9 cellular contexts compared by ENCODE assay signal in the genomic region with DNA sequence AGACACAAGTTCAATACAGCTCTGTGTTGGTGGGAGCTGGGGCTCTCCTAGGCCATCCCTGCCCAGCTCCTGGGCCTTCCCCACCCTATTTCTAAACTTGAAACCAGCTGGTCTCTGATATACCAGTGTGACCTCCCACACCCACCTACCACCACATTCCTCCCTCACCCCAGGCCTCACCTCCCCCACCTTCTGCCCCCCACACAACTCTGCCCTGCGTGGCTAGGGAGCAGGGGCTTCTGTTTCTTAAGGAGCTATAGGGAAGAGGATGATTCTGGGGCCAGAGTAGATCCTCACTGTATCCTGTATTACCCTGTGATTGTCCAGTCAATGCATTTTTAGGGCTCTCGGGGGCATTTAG. TPM values are rescaled to one million over a fixed set of nuclear protein-coding genes. Genes with fewer than 3 reads are reported as not detected.
DNase-seq lines count a peak whose midpoint lies in the region; FAIRE-seq and TF ChIP-seq lines count a peak whose summit lies in the region.
"Had no signal": no experiment of that assay in that cellular context is flagged by ENCODE, and none has a peak within 500 bp of the region (broad histone marks: within the 10 kb centered on the region; RNA-seq: fewer than 3 reads in every experiment).

No MANE protein-coding gene starts in this region.

- no peak overlapping the region for H3K23ac ChIP-seq in mesenchymal stem cell (ENCODE audit: low read length in 2 of 2)

- H3K27me3 ChIP-seq in ascending aorta (no peaks in the 10 kb centered on the region), mesenchymal stem cell (ENCODE audit: control insufficient read depth in 1 of 2, insufficient read depth in 1 of 2, low read length in 2 of 2) (peaks cover 16 to 24% of the 10 kb centered on the region in 2 experiments)

- H3K79me1 ChIP-seq in mesenchymal stem cell (replicated peaks; ENCODE audit: low read length, poor library complexity, severe bottlenecking), result peaks cover 13% of the 10 kb centered on the region

- peak overlapping the region; percentile 60 for H2BK15ac ChIP-seq in mesenchymal stem cell (ENCODE audit: low read depth, poor library complexity, severe bottlenecking)

- no peaks in the 10 kb centered on the region for H3K36me3 ChIP-seq in ascending aorta
- H3K36me3 ChIP-seq in mesenchymal stem cell (ENCODE audit: control insufficient read depth in 1 of 2, insufficient read depth in 2 of 2, low read depth in 1 of 2, low read length in 2 of 2), result peaks cover 0 to 2% of the 10 kb centered on the region in 2 experiments
- H3K36me3 ChIP-seq in urinary bladder (ENCODE audit: insufficient read depth), result no peaks in the 10 kb centered on the region

- H2BK120ac ChIP-seq in mesenchymal stem cell (ENCODE audit: low read depth, low read length), result peak overlapping the region; percentile 96

- H3K18ac ChIP-seq in mesenchymal stem cell (ENCODE audit: low read depth in 1 of 2, low read length in 2 of 2), result peak overlapping the region; percentile 92 to 94

- H3K36me3 Mint-ChIP-seq in activated naive CD4-positive, alpha-beta T cell treated with anti-CD3 and anti-CD28 coated beads, Interleukin-2, amount 50 U/mL, for 24 hours, result no peaks in the 10 kb centered on the region

- no peak overlapping the region for H3K27ac Mint-ChIP-seq in activated naive CD4-positive, alpha-beta T cell treated with anti-CD3 and anti-CD28 coated beads, Interleukin-2, amount 50 U/mL, for 24 hours

- H4K91ac ChIP-seq in mesenchymal stem cell (ENCODE audit: low read length), result peak overlapping the region; percentile 93

- H3K4ac ChIP-seq in mesenchymal stem cell (ENCODE audit: low read depth in 1 of 2, low read length in 2 of 2), result peak overlapping the region; percentile 55 to 64

- peak overlapping the region; percentile 14 to 15 for H3K4me3 ChIP-seq in ascending aorta
- no peak overlapping the region for H3K4me3 ChIP-seq in mesenchymal stem cell (ENCODE audit: insufficient read depth in 1 of 2, low read depth in 1 of 2, low read length in 2 of 2)
- no peak overlapping the region for H3K4me3 ChIP-seq in urinary bladder (ENCODE audit: low read depth, low read length)
- no peak overlapping the region for H3K4me3 ChIP-seq in lower leg skin (ENCODE audit: low read depth, poor library complexity, severe bottlenecking)

- TF ChIP-seq CTCF in ascending aorta (IDR thresholded peaks at IDR 0.05) (no peak), lower leg skin (IDR thresholded peaks at IDR 0.05) (no peak)

- H3K27ac ChIP-seq in ascending aorta (peak overlapping the region; percentile 88 to 90), mesenchymal stem cell (ENCODE audit: low read length, poor library complexity, severe bottlenecking) (peak overlapping the region; percentile 90), urinary bladder (ENCODE audit: low read depth) (peak overlapping the region; percentile 76)

- H3K14ac ChIP-seq in mesenchymal stem cell (ENCODE audit: low read length in 2 of 2), result peak overlapping the region in 1 of 2 experiments; percentile 76

- peaks cover 13% of the 10 kb centered on the region for H3K27me3 Mint-ChIP-seq in activated naive CD4-positive, alpha-beta T cell treated with anti-CD3 and anti-CD28 coated beads, Interleukin-2, amount 50 U/mL, for 24 hours

- no peak overlapping the region for H2BK5ac ChIP-seq in mesenchymal stem cell (ENCODE audit: low read depth, low read length, poor library complexity, severe bottlenecking)

- no peak for FAIRE-seq in GM12891 (lab: Jason Lieb, UNC)

- intact Hi-C loops in ascending aorta (cut with DNase I), result loop anchor here (1.0 to 5.0 kb wide), 4 partner anchors 18 to 158 kb away; a partner anchor contains a TSS
- intact Hi-C loops in lower leg skin (cut with DNase I; ENCODE audit: low total_unique reads), result no loop called here

- H2BK12ac ChIP-seq in mesenchymal stem cell (ENCODE audit: low read length in 2 of 2), result peak overlapping the region; percentile 88 to 99

- peak overlapping the region; percentile 44 for H3K9ac ChIP-seq in mesenchymal stem cell (ENCODE audit: low read length)

- peak overlapping the region; percentile 77 for H4K8ac ChIP-seq in mesenchymal stem cell (ENCODE audit: low read length)

- H2AK5ac ChIP-seq in mesenchymal stem cell (ENCODE audit: low read length, severe bottlenecking), result peak overlapping the region; percentile 62

- H3K9me3 Mint-ChIP-seq in activated naive CD4-positive, alpha-beta T cell treated with anti-CD3 and anti-CD28 coated beads, Interleukin-2, amount 50 U/mL, for 24 hours, result no peaks in the 10 kb centered on the region

- H3K9me3 ChIP-seq in ascending aorta, result no peaks in the 10 kb centered on the region
- no peaks in the 10 kb centered on the region for H3K9me3 ChIP-seq in mesenchymal stem cell (ENCODE audit: control insufficient read depth, low read length)

- peak overlapping the region; percentile 47 for H3K4me3 Mint-ChIP-seq in activated naive CD4-positive, alpha-beta T cell treated with anti-CD3 and anti-CD28 coated beads, Interleukin-2, amount 50 U/mL, for 24 hours

- peaks cover 53 to 72% of the 10 kb centered on the region in 2 donors for H3K4me1 ChIP-seq in ascending aorta
- peaks cover 67% of the 10 kb centered on the region for H3K4me1 ChIP-seq in mesenchymal stem cell (ENCODE audit: control insufficient read depth, insufficient read depth, low read depth, low read length)
- H3K4me1 ChIP-seq in urinary bladder (ENCODE audit: insufficient read depth), result no peaks in the 10 kb centered on the region

- WGBS in mesenchymal stem cell, result 81% methylated on average over 1 of the region's 2 CpGs
- WGBS in urinary bladder, result 78% methylated on average over 2 of the region's 2 CpGs
- WGBS in lower leg skin, 2 donors, result 72 to 78% methylated on average over 2 of the region's 2 CpGs

- H3K4me1 Mint-ChIP-seq in activated naive CD4-positive, alpha-beta T cell treated with anti-CD3 and anti-CD28 coated beads, Interleukin-2, amount 50 U/mL, for 24 hours, result peaks cover 50% of the 10 kb centered on the region

- TF ChIP-seq POLR2A in GM12891 (IDR thresholded peaks at IDR 0.05; ENCODE audit: low read depth, low read length) (no peak), lower leg skin (IDR thresholded peaks at IDR 0.05) (no peak)

- DNase-seq in activated naive CD4-positive, alpha-beta T cell treated with Interleukin-2 at 50 U/mL for 16 hours, result no peak
- DNase-seq in ascending aorta (ENCODE audit: low spot score in 2 of 2) (no peak), mesenchymal stem cell (no peak), RPMI8226 (no peak), GM12891 (ENCODE audit: insufficient read length, low spot score) (no peak), lower leg skin (ENCODE audit: low spot score in 2 of 2) (no peak)

- peak overlapping the region; percentile 63 for H3K4me2 ChIP-seq in mesenchymal stem cell (ENCODE audit: low read length, poor library complexity, severe bottlenecking)

- no peak overlapping the region for H2AFZ ChIP-seq in mesenchymal stem cell (ENCODE audit: low read depth, low read length)

TF ChIP-seq in GM12891, 5 proteins besides CTCF, POLR2A, EP300 and RAD21:
- TF ChIP-seq SPI1 (IDR thresholded peaks at IDR 0.05; ENCODE audit: low read depth, low read length) (no peak), TAF1 (IDR thresholded peaks at IDR 0.05; ENCODE audit: low read depth, low read length) (no peak), POLR2AphosphoS5 (IDR thresholded peaks at IDR 0.05; ENCODE audit: low read depth, low read length) (no peak), POU2F2 (IDR thresholded peaks at IDR 0.05; ENCODE audit: low read depth, low read length) (no peak), PAX5 (IDR thresholded peaks at IDR 0.05; ENCODE audit: insufficient read depth, low read length, severe bottlenecking) (no peak)
TF ChIP-seq in GM12891: peak in this region for 0.

RNA-seq across cellular contexts. Expression of a gene that starts 16.5 kb away (rescaled TPM):
- 74.1 TPM for total RNA-seq in ascending aorta
- polyA plus RNA-seq in mesenchymal stem cell (2013, experiment 1 of 2), result 49.2 TPM
- 45.3 TPM for polyA plus RNA-seq in mesenchymal stem cell (2013, experiment 2 of 2)
- total RNA-seq in urinary bladder, result 35.7 TPM
- 38.2 TPM for polyA plus RNA-seq in urinary bladder
- polyA plus RNA-seq in GM12891 (2012; ENCODE audit: low read depth, missing spikeins), result 0.01 TPM
- total RNA-seq in lower leg skin, result 1 to 10 TPM; 2.4 to 8.9 (median 5.0) TPM

RNA-seq across cellular contexts. Expression of a gene that starts 18.8 kb away (rescaled TPM):
- not detected for total RNA-seq in ascending aorta
- 0.33 TPM for polyA plus RNA-seq in mesenchymal stem cell (2013, experiment 1 of 2)
- 0.23 TPM for polyA plus RNA-seq in mesenchymal stem cell (2013, experiment 2 of 2)
- 0.48 TPM for total RNA-seq in urinary bladder
- polyA plus RNA-seq in urinary bladder, result 0.19 TPM
- 0.15 TPM for polyA plus RNA-seq in GM12891 (2012; ENCODE audit: low read depth, missing spikeins)
- total RNA-seq in lower leg skin, result 10 to 100 TPM; 21.9 to 50.1 (median 26.0) TPM
- total RNA-seq: Daoy had no signal

RNA-seq across cellular contexts. Expression of a gene that starts 41.5 kb away (rescaled TPM):
- 1.4 TPM for total RNA-seq in ascending aorta
- 0.07 TPM for polyA plus RNA-seq in mesenchymal stem cell (2013, experiment 1 of 2)
- 0.07 TPM for polyA plus RNA-seq in mesenchymal stem cell (2013, experiment 2 of 2)
- total RNA-seq in urinary bladder, result not detected
- 4.0 TPM for polyA plus RNA-seq in urinary bladder
- polyA plus RNA-seq in GM12891 (2012; ENCODE audit: low read depth, missing spikeins), result not detected
- 1 to 10 TPM in 1 of 4 donors, under 1 TPM in 2, not detected in 1; 0.68 to 1.0 (median 0.80) TPM for total RNA-seq in lower leg skin

RNA-seq across cellular contexts. Expression of a gene that starts 44.7 kb away (rescaled TPM):
- total RNA-seq in ascending aorta, result not detected
- 42.6 TPM for polyA plus RNA-seq in mesenchymal stem cell (2013, experiment 1 of 2)
- 41.2 TPM for polyA plus RNA-seq in mesenchymal stem cell (2013, experiment 2 of 2)
- 37.9 TPM for total RNA-seq in urinary bladder
- polyA plus RNA-seq in urinary bladder, result 25.3 TPM
- polyA plus RNA-seq in GM12891 (2012; ENCODE audit: low read depth, missing spikeins), result 0.18 TPM
- 100 to 1,000 TPM in 1 of 4 donors, 10 to 100 TPM in 3; 67.9 to 103 (median 96.1) TPM for total RNA-seq in lower leg skin

RNA-seq across cellular contexts. Expression of a gene that starts 59.5 kb away (rescaled TPM):
- 29.4 TPM for total RNA-seq in ascending aorta
- polyA plus RNA-seq in mesenchymal stem cell (2013, experiment 1 of 2), result 24.8 TPM
- polyA plus RNA-seq in mesenchymal stem cell (2013, experiment 2 of 2), result 25.4 TPM
- total RNA-seq in urinary bladder, result 6.1 TPM
- 24.5 TPM for polyA plus RNA-seq in urinary bladder
- polyA plus RNA-seq in GM12891 (2012; ENCODE audit: low read depth, missing spikeins), result 33.6 TPM
- 10 to 100 TPM in 3 of 4 donors, 1 to 10 TPM in 1; 10.0 to 18.5 (median 13.9) TPM for total RNA-seq in lower leg skin

Comparison
In these comparisons a context has a peak if more than half of its experiments do, and no peak if none do; other contexts are left out.
1. H3K4me3 ChIP-seq: peak in ascending aorta (2 of 2); none in mesenchymal stem cell (0 of 2), urinary bladder (single experiment) and lower leg skin (single experiment).
2. RNA of a gene that starts 18.8 kb away (total RNA-seq): 21.9 to 50.1 TPM in lower leg skin; 0.48 TPM in urinary bladder (single experiment) and not detected in ascending aorta (single experiment); every median in the first group is over 10 times any median in the second.
3. Peak in every context shown above with its lines, with median percentiles within 50 percentile points of each other: H3K27ac ChIP-seq.